Comparison of ENCODE assay signal across 9 cellular contexts in the genomic region with DNA sequence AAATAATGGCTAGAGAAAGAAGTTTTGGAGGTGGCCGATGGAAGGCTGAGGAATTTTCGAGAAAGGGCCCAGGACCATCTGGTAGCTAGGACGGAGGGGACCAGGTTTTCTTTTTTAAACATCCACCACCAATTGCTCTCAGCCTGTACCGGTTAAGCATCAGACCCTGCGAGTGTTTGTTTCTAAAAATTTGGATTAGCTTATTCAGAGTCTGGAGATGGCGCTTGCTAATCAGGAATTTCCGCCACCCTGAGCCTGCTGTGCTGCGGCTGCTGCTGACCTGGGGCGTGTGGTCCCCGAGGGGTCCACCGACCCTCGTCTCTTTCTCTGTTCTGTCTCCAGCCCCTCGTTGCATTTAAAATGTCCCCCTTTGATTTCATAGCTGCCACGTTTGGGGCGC. TPM values are rescaled to one million over a fixed set of nuclear protein-coding genes. Genes with fewer than 3 reads are reported as not detected.
DNase-seq lines count a peak whose midpoint lies in the region; ATAC-seq and TF ChIP-seq lines count a peak whose summit lies in the region.
"Had no signal": no experiment of that assay in that cellular context is flagged by ENCODE, and none has a peak within 500 bp of the region (broad histone marks: within the 10 kb centered on the region; RNA-seq: fewer than 3 reads in every experiment).

No MANE protein-coding gene starts in this region.

- H3K27ac Mint-ChIP-seq in endodermal cell: peak overlapping the region; percentile 61

- DNase-seq in GM06990 (ENCODE audit: extremely low read depth, insufficient read length): no peak
- peak; percentile 36 for DNase-seq in PC-3
- DNase-seq in endodermal cell: no peak
- DNase-seq in sigmoid colon: no peak
- DNase-seq in NK-92 (lab: John Stamatoyannopoulos, UW; ENCODE audit: unreplicated experiment): no peak
- no peak for DNase-seq in stimulated activated CD8-positive, alpha-beta memory T cell treated with anti-CD3 and anti-CD28 coated beads, Interleukin-4, amount 100 ng/mL, for 48 hours
- DNase-seq in midbrain (lab: John Stamatoyannopoulos, UW): no peak

- H3K4me3 ChIP-seq in GM06990 (replicated peaks; ENCODE audit: low read depth, low read length): peak overlapping the region; percentile 72
- peak overlapping the region; percentile 78 for H3K4me3 ChIP-seq in PC-3 (ENCODE audit: low read length)
- H3K4me3 ChIP-seq in endodermal cell (ENCODE audit: low read length): peak overlapping the region; percentile 78
- H3K4me3 ChIP-seq in sigmoid colon: peak overlapping the region in 2 of 4 donors; percentile 15 to 72

- peaks cover 60% of the 10 kb centered on the region for H3K79me2 ChIP-seq in PC-3 (ENCODE audit: low read length)

- TF ChIP-seq POLR2A in sigmoid colon (IDR thresholded peaks at IDR 0.05): no peak

- 72% methylated on average over 8 to 15 of the region's 15 CpGs for WGBS in endodermal cell (ENCODE audit: insufficient coverage in 1 of 2, insufficient read length in 1 of 2), 2 experiments
- 44 to 73% methylated on average over 15 of the region's 15 CpGs for WGBS in sigmoid colon, 2 donors

- H3F3A ChIP-seq in PC-3 (ENCODE audit: low read length, unreplicated experiment): peaks cover 15% of the 10 kb centered on the region

- no peaks in the 10 kb centered on the region for H3K9me3 Mint-ChIP-seq in endodermal cell

- H3K36me3 Mint-ChIP-seq in endodermal cell (ENCODE audit: low read depth): peaks cover 34% of the 10 kb centered on the region

- peaks cover under 1% of the 10 kb centered on the region for H3K27me3 Mint-ChIP-seq in endodermal cell (ENCODE audit: insufficient read depth)

- no peak for TF ChIP-seq EP300 in sigmoid colon (IDR thresholded peaks at IDR 0.05)

- H3K27me3 ChIP-seq in GM06990 (replicated peaks; ENCODE audit: control insufficient read depth, insufficient read depth, low read length): no peaks in the 10 kb centered on the region
- no peaks in the 10 kb centered on the region for H3K27me3 ChIP-seq in PC-3 (ENCODE audit: low read length)
- H3K27me3 ChIP-seq in endodermal cell (ENCODE audit: control insufficient read depth, insufficient read depth, low read length, poor library complexity, severe bottlenecking): no peaks in the 10 kb centered on the region
- peaks cover 6 to 21% (median 12%) of the 10 kb centered on the region in 3 donors for H3K27me3 ChIP-seq in sigmoid colon

- POLR2A ChIA-PET in PC-3 (lab: Charles Lee; ENCODE audit: unreplicated experiment): interaction anchor here (0.5 to 0.8 kb wide), 2 partner anchors 39 kb away, joined by 5 to 6 read pairs; no protein-coding TSS in a partner anchor

- BruUV-seq in PC-3 (replicated peaks; lab: Mats Ljungman, UMichigan): TSS peak; percentile 79

- TF ChIP-seq CTCF in GM06990 (IDR thresholded peaks at IDR 0.05; ENCODE audit: insufficient read depth, low read length, poor library complexity, severe bottlenecking) (no peak), PC-3 (conservative IDR thresholded peaks at IDR 0.05; ENCODE audit: low read depth, low read length) (no peak), endodermal cell (conservative IDR thresholded peaks at IDR 0.05) (no peak), sigmoid colon (IDR thresholded peaks at IDR 0.05) (no peak)

- H3K27ac ChIP-seq in PC-3 (ENCODE audit: low read length) (peak overlapping the region; percentile 81), endodermal cell (ENCODE audit: low read depth, low read length) (peak overlapping the region; percentile 42), sigmoid colon (peak overlapping the region in 3 of 4 donors; percentile 14 to 42 (median 42))

- H3K4me3 Mint-ChIP-seq in endodermal cell: peak overlapping the region; percentile 74

- no peak for ATAC-seq in PC-3
- no peak for ATAC-seq in HG03175 (IDR thresholded peaks at IDR 0.05; ENCODE audit: unreplicated experiment)

- peaks cover 59% of the 10 kb centered on the region for H3K4me1 ChIP-seq in PC-3 (ENCODE audit: insufficient read depth, low read length)
- peaks cover 12% of the 10 kb centered on the region for H3K4me1 ChIP-seq in endodermal cell (ENCODE audit: control insufficient read depth, insufficient read depth, low read length)
- H3K4me1 ChIP-seq in sigmoid colon: peaks cover 0 to 38% (median 29%) of the 10 kb centered on the region in 4 donors

- peaks cover 22% of the 10 kb centered on the region for H3K4me1 Mint-ChIP-seq in endodermal cell

- H3K36me3 ChIP-seq in GM06990 (ENCODE audit: control insufficient read depth, insufficient read depth, low read length): no peaks in the 10 kb centered on the region; the same call in none of the 2 replicates
- peaks cover 22% of the 10 kb centered on the region; the same call in 1 of the 2 replicates for H3K36me3 ChIP-seq in PC-3 (ENCODE audit: low read depth, low read length)
- peaks cover 26% of the 10 kb centered on the region for H3K36me3 ChIP-seq in endodermal cell (ENCODE audit: control insufficient read depth, insufficient read depth, low read length)
- H3K36me3 ChIP-seq in sigmoid colon: no peaks in the 10 kb centered on the region

- CTCF ChIA-PET in PC-3 (lab: Charles Lee): interaction anchor here (0.6 to 2.5 kb wide), 11 partner anchors 36 to 215 kb away, joined by 3 to 40 read pairs (median 5); partner anchors contain the start of genes KDM4B and PLIN3

- H3K9ac ChIP-seq in PC-3 (ENCODE audit: low read length): peak overlapping the region; percentile 95
- no peak overlapping the region for H3K9ac ChIP-seq in endodermal cell (ENCODE audit: extremely low read depth, low read length, poor library complexity, severe bottlenecking)

- intact Hi-C loops in PC-3 (cut with micrococcal nuclease): loop anchor here (1.0 kb wide), 1 partner anchor 39 kb away; no protein-coding TSS in a partner anchor
- intact Hi-C loops in sigmoid colon (cut with DNase I): no loop called here

- H3K9me3 ChIP-seq in PC-3 (ENCODE audit: low read length): no peaks in the 10 kb centered on the region
- H3K9me3 ChIP-seq in endodermal cell (ENCODE audit: control insufficient read depth, low read length): no peaks in the 10 kb centered on the region
- no peaks in the 10 kb centered on the region for H3K9me3 ChIP-seq in sigmoid colon

- H3K9me2 ChIP-seq in PC-3 (replicated peaks; ENCODE audit: low read length): no peaks in the 10 kb centered on the region

- peak overlapping the region; percentile 64 for H2AFZ ChIP-seq in PC-3 (ENCODE audit: low read length)

- peak overlapping the region; percentile 96 for H3K4me2 ChIP-seq in PC-3 (ENCODE audit: low read length)

- H4K20me1 ChIP-seq in PC-3 (ENCODE audit: low read length): peaks cover 25% of the 10 kb centered on the region

RNA-seq across cellular contexts. Expression of gene UHRF1, which starts 2.0 kb away (rescaled TPM):
- total RNA-seq in PC-3 (2014; rRNA removed): 163 and 207 TPM in 2 replicates
- 10 to 100 TPM; 54.6 to 59.4 TPM for total RNA-seq in endodermal cell
- 59.3 TPM for polyA plus RNA-seq in endodermal cell (2013, experiment 1 of 2)
- polyA plus RNA-seq in endodermal cell (2013, experiment 2 of 2): 57.0 TPM
- 1 to 10 TPM in 3 of 4 donors, under 1 TPM in 1; 0.36 to 1.7 (median 1.4) TPM for total RNA-seq in sigmoid colon
- polyA plus RNA-seq in sigmoid colon: 10 to 100 TPM in 1 of 3 donors, 1 to 10 TPM in 2; 1.2 to 10.5 (median 2.1) TPM

RNA-seq across cellular contexts. Expression of gene ARRDC5, which starts 8.6 kb away (rescaled TPM):
- not detected in 2 replicates for total RNA-seq in PC-3 (2014; rRNA removed)
- total RNA-seq in endodermal cell: not detected
- polyA plus RNA-seq in endodermal cell (2013, experiment 1 of 2): not detected
- polyA plus RNA-seq in endodermal cell (2013, experiment 2 of 2): not detected
- total RNA-seq in sigmoid colon: 1 to 10 TPM in 1 of 4 donors, under 1 TPM in 1, not detected in 2; 0.27 to 1.1 TPM
- polyA plus RNA-seq in sigmoid colon: 1 to 10 TPM in 1 of 3 donors, under 1 TPM in 1, not detected in 1; 0.60 to 1.1 TPM
- total RNA-seq: renal cortical epithelial cell had no signal

RNA-seq across cellular contexts. Expression of gene PLIN3, which starts 43.8 kb away (rescaled TPM):
- total RNA-seq in PC-3 (2014; rRNA removed) (136 and 159 TPM in 2 replicates), endodermal cell (10 to 100 TPM; 80.0 to 80.9 TPM), sigmoid colon (10 to 100 TPM; 20.3 to 34.2 (median 26.7) TPM)
- polyA plus RNA-seq in endodermal cell (2013, experiment 1 of 2): 62.6 TPM
- polyA plus RNA-seq in endodermal cell (2013, experiment 2 of 2): 69.5 TPM
- polyA plus RNA-seq in sigmoid colon: 100 to 1,000 TPM; 111 to 191 (median 112) TPM

RNA-seq across cellular contexts. Expression of gene KDM4B, which starts 57.6 kb away (rescaled TPM):
- 19.8 and 31.6 TPM in 2 replicates for total RNA-seq in PC-3 (2014; rRNA removed)
- 10 to 100 TPM; 27.8 to 38.5 TPM for total RNA-seq in endodermal cell
- polyA plus RNA-seq in endodermal cell (2013, experiment 1 of 2): 38.5 TPM
- 33.4 TPM for polyA plus RNA-seq in endodermal cell (2013, experiment 2 of 2)
- 10 to 100 TPM; 20.7 to 46.5 (median 28.8) TPM for total RNA-seq in sigmoid colon
- 10 to 100 TPM in 2 of 3 donors, 1 to 10 TPM in 1; 7.2 to 24.0 (median 11.3) TPM for polyA plus RNA-seq in sigmoid colon

Comparison
In these comparisons a context has a peak if more than half of its experiments do, and no peak if none do; other contexts are left out.
1. RNA of gene UHRF1, which starts 2.0 kb away (total RNA-seq): 163 to 207 TPM in PC-3 and 54.6 to 59.4 TPM in endodermal cell; 0.36 to 1.7 TPM in sigmoid colon; every median in the first group is over 10 times any median in the second.
2. Peak in every context shown above with its lines, with median percentiles within 50 percentile points of each other: H3K27ac ChIP-seq.